ENCODE assay signal across 8 cellular contexts in the genomic region with DNA sequence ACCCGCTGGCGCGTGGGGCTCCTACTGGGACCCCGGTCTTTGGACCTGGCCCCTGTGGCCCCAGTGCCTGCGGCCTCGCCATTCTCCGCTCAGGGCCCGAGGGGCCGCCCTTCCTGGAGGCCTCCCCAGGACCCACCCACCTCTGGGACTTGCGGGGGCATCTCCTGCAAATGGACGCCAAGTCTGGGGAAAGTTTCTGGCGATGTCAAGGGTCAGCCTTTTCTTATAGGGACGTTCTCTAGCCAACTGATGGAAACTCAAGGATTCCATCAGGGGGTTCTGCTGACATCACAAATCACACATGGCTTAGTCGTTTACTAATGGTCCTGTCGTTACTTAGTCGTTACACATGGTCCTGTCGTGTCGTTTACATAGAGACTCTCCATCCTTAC. TPM values are rescaled to one million over a fixed set of nuclear protein-coding genes. Genes with fewer than 3 reads are reported as not detected.
DNase-seq lines count a peak whose midpoint lies in the region; ATAC-seq, FAIRE-seq and TF ChIP-seq lines count a peak whose summit lies in the region.
"Had no signal": no experiment of that assay in that cellular context is flagged by ENCODE, and none has a peak within 500 bp of the region (broad histone marks: within the 10 kb centered on the region; RNA-seq: fewer than 3 reads in every experiment).

No MANE protein-coding gene starts in this region.

- peak overlapping the region; percentile 45 for H3K4me2 ChIP-seq in keratinocyte (ENCODE audit: control insufficient read depth, extremely low read depth, insufficient read depth, low read depth, low read length)

- H2AFZ ChIP-seq in keratinocyte (ENCODE audit: control insufficient read depth, low read length), result peak overlapping the region; percentile 44

- peaks cover 52% of the 10 kb centered on the region for H3K27me3 Mint-ChIP-seq in stimulated activated memory B cell treated with anti-CD40 and anti-IgM and Interleukin-4, amounts not matched to agents 10 μg/mL and 1 μg/mL and 100 μg/mL, for 72 hours

- H3K27ac ChIP-seq in HUES6 (ENCODE audit: low read depth, low read length) (no peak overlapping the region), angular gyrus (ENCODE audit: low read depth, low read length) (peak overlapping the region; percentile 38), keratinocyte (ENCODE audit: control insufficient read depth, insufficient read depth, low read length) (no peak overlapping the region)

- no peaks in the 10 kb centered on the region for H3K9me1 ChIP-seq in keratinocyte (ENCODE audit: control insufficient read depth, extremely low read depth, insufficient read depth, low read length)

- peaks cover 8% of the 10 kb centered on the region for H3K9me3 Mint-ChIP-seq in stimulated activated memory B cell treated with anti-CD40 and anti-IgM and Interleukin-4, amounts not matched to agents 10 μg/mL and 1 μg/mL and 100 μg/mL, for 72 hours

- no peaks in the 10 kb centered on the region for H4K20me1 ChIP-seq in keratinocyte (ENCODE audit: control insufficient read depth, extremely low read depth, insufficient read depth, low read length)

- no peaks in the 10 kb centered on the region for H3K9me3 ChIP-seq in HUES6 (ENCODE audit: control insufficient read depth, insufficient read depth, low read depth, low read length)
- no peaks in the 10 kb centered on the region for H3K9me3 ChIP-seq in keratinocyte (ENCODE audit: control insufficient read depth, low read depth, low read length)

- no peaks in the 10 kb centered on the region for H3K36me3 Mint-ChIP-seq in stimulated activated memory B cell treated with anti-CD40 and anti-IgM and Interleukin-4, amounts not matched to agents 10 μg/mL and 1 μg/mL and 100 μg/mL, for 72 hours

- peak; percentile 32 for FAIRE-seq in keratinocyte (lab: Jason Lieb, UNC)

- H3K4me1 ChIP-seq in HUES6 (ENCODE audit: control insufficient read depth, insufficient read depth, low read length) (no peaks in the 10 kb centered on the region), keratinocyte (ENCODE audit: control insufficient read depth, extremely low read depth, insufficient read depth, low read length) (peaks cover 6% of the 10 kb centered on the region)

- no peaks in the 10 kb centered on the region for H3K79me2 ChIP-seq in keratinocyte (ENCODE audit: control insufficient read depth, insufficient read depth, low read length)

- peaks cover 24% of the 10 kb centered on the region for H3K27me3 ChIP-seq in HUES6 (ENCODE audit: control insufficient read depth, insufficient read depth, low read length)
- no peaks in the 10 kb centered on the region for H3K27me3 ChIP-seq in keratinocyte (ENCODE audit: control insufficient read depth, extremely low read depth, insufficient read depth, low read length)

- dilution Hi-C loops in keratinocyte (cut with MboI; ENCODE audit: extremely low pct_ligation_motif_present, low sequenced_read_pairs), result no loop called here

- H3K9ac ChIP-seq in HUES6 (ENCODE audit: low read length) (no peak overlapping the region), keratinocyte (ENCODE audit: control insufficient read depth, extremely low read depth, insufficient read depth, low read length) (peak overlapping the region; percentile 22)

- no peak for DNase-seq in keratinocyte (ENCODE audit: low read depth, low spot score)
- DNase-seq in germinal center (ENCODE audit: low spot score), result no peak
- DNase-seq: activated CD4-positive, alpha-beta T cell treated with anti-CD3 and anti-CD28 coated beads, Interleukin-2, amount 50 U/mL, for 4 hours had no signal

- peak overlapping the region; percentile 67 for H3K4me3 ChIP-seq in HUES6 (ENCODE audit: low read depth, low read length)
- H3K4me3 ChIP-seq in keratinocyte (ENCODE audit: control insufficient read depth in 2 of 3, extremely low read depth in 1 of 3, insufficient read depth in 2 of 3, low read depth in 1 of 3, low read length in 3 of 3), result peak overlapping the region in 2 of 3 experiments; percentile 26 to 59

- H3K36me3 ChIP-seq in HUES6 (ENCODE audit: control insufficient read depth, insufficient read depth, low read length), result no peaks in the 10 kb centered on the region
- no peaks in the 10 kb centered on the region for H3K36me3 ChIP-seq in keratinocyte (ENCODE audit: control insufficient read depth in 2 of 2, extremely low read depth in 1 of 2, insufficient read depth in 2 of 2, low read length in 2 of 2)

- H3K4me1 Mint-ChIP-seq in stimulated activated memory B cell treated with anti-CD40 and anti-IgM and Interleukin-4, amounts not matched to agents 10 μg/mL and 1 μg/mL and 100 μg/mL, for 72 hours, result peaks cover 6% of the 10 kb centered on the region

- H3K4me3 Mint-ChIP-seq in stimulated activated memory B cell treated with anti-CD40 and anti-IgM and Interleukin-4, amounts not matched to agents 10 μg/mL and 1 μg/mL and 100 μg/mL, for 72 hours, result peak overlapping the region; percentile 26

- TF ChIP-seq CTCF in keratinocyte (optimal IDR thresholded peaks at IDR 0.05 in 1 of 3, IDR thresholded peaks at IDR 0.05 in 1 of 3, conservative IDR thresholded peaks at IDR 0.05 in 1 of 3; ENCODE audit: extremely low read depth in 1 of 3, insufficient read depth in 2 of 3, low read length in 3 of 3), result no peak

- H3K27ac Mint-ChIP-seq in stimulated activated memory B cell treated with anti-CD40 and anti-IgM and Interleukin-4, amounts not matched to agents 10 μg/mL and 1 μg/mL and 100 μg/mL, for 72 hours, result no peak overlapping the region

- ATAC-seq in stimulated activated memory B cell treated with anti-CD40 and anti-IgM and Interleukin-4, amounts not matched to agents 10 μg/mL and 1 μg/mL and 100 μg/mL, for 72 hours, result no peak
- ATAC-seq in HG03039 (IDR thresholded peaks at IDR 0.05; ENCODE audit: unreplicated experiment) (no peak), GM21529 (IDR thresholded peaks at IDR 0.05; ENCODE audit: unreplicated experiment) (no peak)

RNA-seq across cellular contexts. Expression of gene RHOBTB1, which starts 57.7 kb away (rescaled TPM):
- 4.6 to 6.1 TPM (median 5.5 TPM) in 3 replicates for polyA plus RNA-seq in keratinocyte
- polyA plus RNA-seq in keratinocyte (2011; ENCODE audit: low read depth), result 4.1 TPM
- polyA plus RNA-seq in keratinocyte (2011; cell fraction: cytosol; rRNA removed), result 5.7 and 5.8 TPM in 2 replicates
- polyA plus RNA-seq in keratinocyte (2011; cell fraction: nucleus; rRNA removed), result 10.8 and 12.3 TPM in 2 replicates
- polyA plus RNA-seq in keratinocyte (2012; ENCODE audit: low replicate concordance), result 3.2 and 4.0 TPM in 2 replicates
- 3.2 to 6.7 TPM (median 5.3 TPM) in 3 replicates for polyA minus RNA-seq in keratinocyte
- polyA minus RNA-seq in keratinocyte (2011; cell fraction: cytosol; rRNA and poly(A)+ RNA removed), result 11.3 TPM
- 4.9 and 8.8 TPM in 2 replicates for polyA minus RNA-seq in keratinocyte (2011; cell fraction: nucleus; rRNA and poly(A)+ RNA removed)
